21 cellular contexts compared by ENCODE assay signal in the genomic region with DNA sequence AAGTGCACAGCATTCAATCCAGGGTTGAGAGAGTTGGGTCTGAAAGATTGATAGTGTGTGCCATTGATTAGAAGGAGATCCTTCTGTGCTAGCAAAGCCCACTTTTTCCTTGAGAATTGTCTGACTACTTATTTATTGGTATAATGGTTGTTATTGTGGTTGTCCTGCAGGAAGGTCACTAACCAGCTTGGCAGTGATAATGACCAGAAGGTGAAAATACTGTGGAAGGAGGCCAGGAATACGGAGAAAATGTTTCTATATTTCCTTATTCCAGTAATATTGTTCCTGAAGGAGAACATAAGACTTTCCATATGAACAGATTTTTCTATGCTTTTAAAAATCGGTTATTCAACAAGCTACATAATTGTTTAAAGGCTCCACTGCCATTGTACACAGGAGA.
DNase-seq lines count a peak whose midpoint lies in the region; ATAC-seq and TF ChIP-seq lines count a peak whose summit lies in the region.
"Had no signal": no experiment of that assay in that cellular context is flagged by ENCODE, and none has a peak within 500 bp of the region (broad histone marks: within the 10 kb centered on the region; RNA-seq: fewer than 3 reads in every experiment).

No MANE protein-coding gene starts in this region.

- peak overlapping the region; percentile 68 to 82 (median 81) for H3K27ac Mint-ChIP-seq in nephron
- H3K27ac Mint-ChIP-seq: CD4-positive, CD25-positive, alpha-beta regulatory T cell; CD8-positive, alpha-beta memory T cell; HFFc6 had no signal

- H3K4me2 ChIP-seq in BLaER1 treated with 17β-estradiol and CSF1 and Interleukin-3, amounts not matched to agents 10 nM and 100 nM, result peak overlapping the region in 6 of 11 experiments; percentile 8 to 54 (median 15); a peak in 7 of 22 replicates
- H3K4me2 ChIP-seq: A549 had no signal

- H3K4me3 ChIP-seq in BLaER1 treated with 17β-estradiol and CSF1 and Interleukin-3, amounts not matched to agents 10 nM and 100 nM, result no peak overlapping the region
- no peak overlapping the region for H3K4me3 ChIP-seq in thyroid gland (replicated peaks in 1 of 3)
- H3K4me3 ChIP-seq: A549, K562 had no signal

- WGBS in thyroid gland, 2 donors, result 73 to 77% methylated on average over 2 of the region's 2 CpGs

- H3K27ac ChIP-seq in BLaER1 treated with 17β-estradiol and CSF1 and Interleukin-3, amounts not matched to agents 10 nM and 100 nM, result no peak overlapping the region
- peak overlapping the region; percentile 31 to 74 (median 54) for H3K27ac ChIP-seq in thyroid gland
- H3K27ac ChIP-seq: A549 had no signal

- intact Hi-C loops in thyroid gland (cut with DNase I), result no loop called here

- H3K4me3 Mint-ChIP-seq in nephron, result no peak overlapping the region
- H3K4me3 Mint-ChIP-seq: CD4-positive, CD25-positive, alpha-beta regulatory T cell; CD8-positive, alpha-beta memory T cell; HFFc6 had no signal

- peaks cover 5% of the 10 kb centered on the region for H3K9me3 Mint-ChIP-seq in nephron
- H3K9me3 Mint-ChIP-seq: HFFc6 had no signal

- H4K20me1 ChIP-seq in BLaER1 treated with 17β-estradiol and CSF1 and Interleukin-3, amounts not matched to agents 10 nM and 100 nM, result no peaks in the 10 kb centered on the region

- peaks cover 26% of the 10 kb centered on the region for H3K36me3 Mint-ChIP-seq in nephron (ENCODE audit: low read depth)
- H3K36me3 Mint-ChIP-seq: CD4-positive, CD25-positive, alpha-beta regulatory T cell; CD8-positive, alpha-beta memory T cell had no signal

- H3K27me3 Mint-ChIP-seq in nephron (ENCODE audit: low read depth), result peaks cover 3% of the 10 kb centered on the region

- ATAC-seq in GM19455 (IDR thresholded peaks at IDR 0.05; ENCODE audit: unreplicated experiment) (no peak), HG02678 (IDR thresholded peaks at IDR 0.05; ENCODE audit: unreplicated experiment) (no peak)
- ATAC-seq: A549, HCT116, K562 had no signal

- peaks cover 0 to 63% (median 0%) of the 10 kb centered on the region in 11 experiments; a peak in 5 of 22 replicates for H3K36me3 ChIP-seq in BLaER1 treated with 17β-estradiol and CSF1 and Interleukin-3, amounts not matched to agents 10 nM and 100 nM
- peaks cover 17 to 22% of the 10 kb centered on the region in 2 donors for H3K36me3 ChIP-seq in thyroid gland

- no peak overlapping the region for H3K9ac ChIP-seq in BLaER1 treated with 17β-estradiol and CSF1 and Interleukin-3, amounts not matched to agents 10 nM and 100 nM

- peaks cover 28% of the 10 kb centered on the region for H3K4me1 Mint-ChIP-seq in nephron
- H3K4me1 Mint-ChIP-seq: CD4-positive, CD25-positive, alpha-beta regulatory T cell; CD8-positive, alpha-beta memory T cell had no signal

- TF ChIP-seq CTCF in nephron (IDR thresholded peaks at IDR 0.05; ENCODE audit: unreplicated experiment in 3 of 3), result no peak
- no peak for TF ChIP-seq CTCF in thyroid gland (IDR thresholded peaks at IDR 0.05)

- no peak for TF ChIP-seq POLR2A in thyroid gland (IDR thresholded peaks at IDR 0.05)

- DNase-seq in cerebellar cortex (ENCODE audit: low spot score) (peak; percentile 36), thyroid gland (no peak), SW 1271 (lab: John Stamatoyannopoulos, UW) (no peak)
- DNase-seq: C1 segment of cervical spinal cord; CD4-positive, CD25-positive, alpha-beta regulatory T cell; CD8-positive, alpha-beta memory T cell; COR-L47; DMS 273 treated with DMSO at 0.1 percent for 48 hours; DMS53; GDM1; GOT3; H7; HFFc6; IMR-90 had no signal

- peaks cover 0 to 13% (median 9%) of the 10 kb centered on the region in 10 experiments; a peak in 11 of 20 replicates for H3K4me1 ChIP-seq in BLaER1 treated with 17β-estradiol and CSF1 and Interleukin-3, amounts not matched to agents 10 nM and 100 nM
- peaks cover 24 to 34% of the 10 kb centered on the region in 2 donors for H3K4me1 ChIP-seq in thyroid gland
- H3K4me1 ChIP-seq: A549 had no signal

- peaks cover 0 to 6% (median 0%) of the 10 kb centered on the region in 11 experiments; a peak in 1 of 22 replicates for H3K9me3 ChIP-seq in BLaER1 treated with 17β-estradiol and CSF1 and Interleukin-3, amounts not matched to agents 10 nM and 100 nM (replicated peaks in 1 of 11)
- no peaks in the 10 kb centered on the region for H3K9me3 ChIP-seq in thyroid gland

- H3K27me3 ChIP-seq in BLaER1 treated with 17β-estradiol and CSF1 and Interleukin-3, amounts not matched to agents 10 nM and 100 nM, result no peaks in the 10 kb centered on the region
- H3K27me3 ChIP-seq in thyroid gland, result no peaks in the 10 kb centered on the region

Comparison
In these comparisons a context has a peak if more than half of its experiments do, and no peak if none do; other contexts are left out.
1. H3K27ac ChIP-seq: peak in thyroid gland (3 of 3); none in BLaER1 treated with 17β-estradiol and CSF1 and Interleukin-3, amounts not matched to agents 10 nM and 100 nM (0 of 11).